40 cellular contexts compared by ENCODE assay signal in genomic region chr9:34573599-34574325, GRCh38. TPM values are rescaled to one million over a fixed set of nuclear protein-coding genes. Genes with fewer than 3 reads are reported as not detected.
"Had no signal": no experiment of that assay in that cellular context is flagged by ENCODE, and none has a peak within 500 bp of the region (broad histone marks: within the 10 kb centered on the region; RNA-seq: fewer than 3 reads in every experiment).

No MANE protein-coding gene starts in this region.

- H3K4me1 ChIP-seq: pancreas had no signal

- H3K27ac ChIP-seq: adrenal gland, body of pancreas, cardiac muscle cell, colonic mucosa, gastroesophageal sphincter, left lung, pancreas, psoas muscle, stomach, thyroid gland, VCaP had no signal

- H3K27ac Mint-ChIP-seq: activated CD4-positive, alpha-beta memory T cell treated with anti-CD3 and anti-CD28 coated beads for 36 hours; activated naive CD4-positive, alpha-beta T cell treated with anti-CD3 and anti-CD28 coated beads for 36 hours; activated naive CD8-positive, alpha-beta T cell treated with anti-CD3 and anti-CD28 coated beads for 36 hours; activated T-helper 1 cell treated with anti-CD3 and anti-CD28 coated beads, Interleukin-12 subunit alpha, Interleukin-12 subunit beta, Interleukin-2, Interleukin-4 antibody, amounts not matched to agents 30 ng/mL and 10 ng/mL and 1 ng/mL, durations not matched to agents 14 hours and 24 hours and 36 hours; effector memory CD8-positive, alpha-beta T cell; natural killer cell; T-helper 1 cell treated with Interleukin-12 subunit alpha and Interleukin-12 subunit beta and Interleukin-4 antibody, amounts not matched to agents 30 μg/mL and 1 μg/mL, for 36 hours had no signal

- H3K36me3 Mint-ChIP-seq: activated CD4-positive, alpha-beta memory T cell treated with anti-CD3 and anti-CD28 coated beads for 36 hours; activated naive CD8-positive, alpha-beta T cell treated with anti-CD3 and anti-CD28 coated beads for 36 hours; natural killer cell had no signal

- H3K36me3 ChIP-seq: adrenal gland, cardiac muscle cell, colonic mucosa, gastroesophageal sphincter, left lung, pancreas, stomach, thyroid gland had no signal

- H3K27me3 ChIP-seq: cardiac muscle cell had no signal

- H3K9me3 Mint-ChIP-seq: activated CD4-positive, alpha-beta memory T cell treated with anti-CD3 and anti-CD28 coated beads for 36 hours; activated naive CD4-positive, alpha-beta T cell treated with anti-CD3 and anti-CD28 coated beads for 36 hours; activated naive CD8-positive, alpha-beta T cell treated with anti-CD3 and anti-CD28 coated beads for 36 hours; activated T-helper 1 cell treated with anti-CD3 and anti-CD28 coated beads, Interleukin-12 subunit alpha, Interleukin-12 subunit beta, Interleukin-2, Interleukin-4 antibody, amounts not matched to agents 30 ng/mL and 10 ng/mL and 1 ng/mL, durations not matched to agents 14 hours and 24 hours and 36 hours; effector memory CD8-positive, alpha-beta T cell; natural killer cell; T-helper 1 cell treated with Interleukin-12 subunit alpha and Interleukin-12 subunit beta and Interleukin-4 antibody, amounts not matched to agents 30 μg/mL and 1 μg/mL, for 36 hours had no signal

- DNase-seq: activated CD4-positive, alpha-beta memory T cell treated with anti-CD3 and anti-CD28 coated beads for 36 hours; activated CD4-positive, alpha-beta T cell treated with anti-CD3 and anti-CD28 coated beads for 48 hours; activated CD8-positive, alpha-beta memory T cell treated with anti-CD3 and anti-CD28 coated beads, Interleukin-2, amount 50 U/mL, for 4 hours; activated effector memory CD4-positive, alpha-beta T cell treated with anti-CD3 and anti-CD28 coated beads, Interleukin-2, amount 50 U/mL, for 16 hours; activated naive CD4-positive, alpha-beta T cell treated with anti-CD3 and anti-CD28 coated beads for 36 hours; activated naive CD8-positive, alpha-beta T cell treated with anti-CD3 and anti-CD28 coated beads for 36 hours; activated T-cell treated with anti-CD3 and anti-CD28 coated beads, Interleukin-2, amount 50 U/mL, for 1 hour; adrenal gland; aorta; body of pancreas; cerebellar nuclear complex; colonic mucosa; effector memory CD8-positive, alpha-beta T cell; erythroblast; head of caudate nucleus; kidney glomerular epithelial cell; mesendoderm; natural killer cell; nucleus accumbens; pancreas; psoas muscle; stimulated activated CD4-positive, alpha-beta T cell treated with anti-CD3 and anti-CD28 coated beads, Interleukin-12 subunit alpha, Interleukin-12 subunit beta, amount 100 ng/mL, for 4 hours; stimulated activated CD4-positive, alpha-beta T cell treated with anti-CD3 and anti-CD28 coated beads, Interleukin-4, amount 100 ng/mL, for 1 hour; stomach; SW 1271; T-helper 9 cell; thyroid gland had no signal

- H3K4me3 Mint-ChIP-seq: activated CD4-positive, alpha-beta memory T cell treated with anti-CD3 and anti-CD28 coated beads for 36 hours; activated naive CD4-positive, alpha-beta T cell treated with anti-CD3 and anti-CD28 coated beads for 36 hours; activated naive CD8-positive, alpha-beta T cell treated with anti-CD3 and anti-CD28 coated beads for 36 hours; activated T-helper 1 cell treated with anti-CD3 and anti-CD28 coated beads, Interleukin-12 subunit alpha, Interleukin-12 subunit beta, Interleukin-2, Interleukin-4 antibody, amounts not matched to agents 30 ng/mL and 10 ng/mL and 1 ng/mL, durations not matched to agents 14 hours and 24 hours and 36 hours; effector memory CD8-positive, alpha-beta T cell; natural killer cell; T-helper 1 cell treated with Interleukin-12 subunit alpha and Interleukin-12 subunit beta and Interleukin-4 antibody, amounts not matched to agents 30 μg/mL and 1 μg/mL, for 36 hours had no signal

- FAIRE-seq: pancreas, TTC549 had no signal

- ATAC-seq: activated CD4-positive, CD25-positive, alpha-beta regulatory T cell treated with anti-CD3 and anti-CD28 coated beads, Interleukin-2, amount 50 U/mL, for 24 hours; body of pancreas; effector memory CD8-positive, alpha-beta T cell; gastroesophageal sphincter; left lung; natural killer cell; pancreas had no signal

- H3K4me3 ChIP-seq: adrenal gland, body of pancreas, cardiac muscle cell, colonic mucosa, gastroesophageal sphincter, left lung, lung, pancreas, psoas muscle, stomach, thyroid gland had no signal

- H3K9me3 ChIP-seq: adrenal gland, body of pancreas, colonic mucosa, gastroesophageal sphincter, left lung, pancreas, psoas muscle, stomach, thyroid gland had no signal

RNA-seq across cellular contexts. Expression of gene CNTFR, which starts 15.8 kb away (rescaled TPM):
- total RNA-seq: activated CD4-positive, alpha-beta memory T cell treated with anti-CD3 and anti-CD28 coated beads for 36 hours; activated CD8-positive, alpha-beta memory T cell treated with anti-CD3 and anti-CD28 coated beads for 36 hours; activated naive CD4-positive, alpha-beta T cell treated with anti-CD3 and anti-CD28 coated beads for 36 hours; activated naive CD8-positive, alpha-beta T cell treated with anti-CD3 and anti-CD28 coated beads for 36 hours; activated T-helper 1 cell treated with anti-CD3 and anti-CD28 coated beads, Interleukin-12 subunit alpha, Interleukin-12 subunit beta, Interleukin-2, Interleukin-4 antibody, amounts not matched to agents 30 ng/mL and 10 ng/mL and 1 ng/mL, durations not matched to agents 14 hours and 24 hours and 36 hours; dermis microvascular lymphatic vessel endothelial cell; mononuclear cell; natural killer cell had no signal

RNA-seq across cellular contexts. Expression of gene ENHO, which starts 51.0 kb away (rescaled TPM):
- total RNA-seq: activated T-helper 1 cell treated with anti-CD3 and anti-CD28 coated beads, Interleukin-12 subunit alpha, Interleukin-12 subunit beta, Interleukin-2, Interleukin-4 antibody, amounts not matched to agents 30 ng/mL and 10 ng/mL and 1 ng/mL, durations not matched to agents 14 hours and 24 hours and 36 hours; aorta; thyroid gland had no signal

RNA-seq across cellular contexts. Expression of gene ARID3C, which starts 55.1 kb away (rescaled TPM):
- total RNA-seq: adrenal gland, aorta, body of pancreas, colonic mucosa, dermis microvascular lymphatic vessel endothelial cell, gastroesophageal sphincter, left lung, lung, mononuclear cell, pancreas, stomach, thyroid gland, ureter had no signal
